Comparison of ENCODE assay signal across 12 cellular contexts in genomic region chr1:207888647-207889046, GRCh38. TPM values are rescaled to one million over a fixed set of nuclear protein-coding genes. Genes with fewer than 3 reads are reported as not detected.
A peak's percentile ranks its signal among the peaks of the same experiment; 100 is the strongest.
DNase-seq lines count a peak whose midpoint lies in the region; FAIRE-seq and TF ChIP-seq lines count a peak whose summit lies in the region.
"Had no signal": no experiment of that assay in that cellular context is flagged by ENCODE, and none has a peak within 500 bp of the region (broad histone marks: within the 10 kb centered on the region; RNA-seq: fewer than 3 reads in every experiment).

No MANE protein-coding gene starts in this region.

- H3K4me3 Mint-ChIP-seq in endodermal cell = no peak overlapping the region
- H3K4me3 Mint-ChIP-seq: activated T-cell treated with anti-CD3 and anti-CD28 coated beads, Interleukin-2, amount 50 U/mL, for 72 hours; neural crest cell had no signal

- TF ChIP-seq RAD21 in liver (IDR thresholded peaks at IDR 0.05) = no peak

- no peak overlapping the region for H3K4me3 ChIP-seq in endodermal cell (ENCODE audit: low read length)
- no peak overlapping the region for H3K4me3 ChIP-seq in liver (ENCODE audit: low read depth in 1 of 3, low read length in 3 of 3)

- no peak overlapping the region for H3K27ac Mint-ChIP-seq in endodermal cell
- H3K27ac Mint-ChIP-seq: activated T-cell treated with anti-CD3 and anti-CD28 coated beads, Interleukin-2, amount 50 U/mL, for 72 hours had no signal

- H3K27ac ChIP-seq in endodermal cell (ENCODE audit: low read depth, low read length) (no peak overlapping the region), liver (ENCODE audit: low read depth in 1 of 2, low read length in 2 of 2) (peak overlapping the region; percentile 8 to 22)

- H3K9ac ChIP-seq in endodermal cell (ENCODE audit: extremely low read depth, low read length, poor library complexity, severe bottlenecking) (no peak overlapping the region), liver (ENCODE audit: low read depth in 1 of 2, low read length in 2 of 2) (no peak overlapping the region)

- no peaks in the 10 kb centered on the region for H3K4me1 ChIP-seq in endodermal cell (ENCODE audit: control insufficient read depth, insufficient read depth, low read length)
- H3K4me1 ChIP-seq in liver (ENCODE audit: control insufficient read depth in 4 of 4, insufficient read depth in 4 of 4, low read length in 3 of 4) = peaks cover 0 to 18% (median 7%) of the 10 kb centered on the region in 4 donors

- H3K36me3 ChIP-seq in endodermal cell (ENCODE audit: control insufficient read depth, insufficient read depth, low read length) = no peaks in the 10 kb centered on the region
- H3K36me3 ChIP-seq in liver (ENCODE audit: control insufficient read depth in 4 of 4, insufficient read depth in 3 of 4, low read depth in 1 of 4, low read length in 3 of 4) = no peaks in the 10 kb centered on the region

- peak; percentile 96 for DNase-seq in LHCN-M2 (ENCODE audit: low read depth)
- peak; percentile 58 for DNase-seq in endodermal cell
- peak; percentile 53 for DNase-seq in urothelium cell line (ENCODE audit: low spot score)
- no peak for DNase-seq in activated naive CD4-positive, alpha-beta T cell treated with anti-CD3 and anti-CD28 coated beads, Interleukin-2, amount 50 U/mL, for 16 hours
- no peak for DNase-seq in Kasumi-1 (lab: John Stamatoyannopoulos, UW)
- no peak for DNase-seq in C1 segment of cervical spinal cord (lab: John Stamatoyannopoulos, UW)
- DNase-seq: activated T-cell treated with anti-CD3 and anti-CD28 coated beads, Interleukin-2, amount 50 U/mL, for 72 hours; cortex of kidney; GDM1; NCI-H2029 had no signal

- H3K4me1 Mint-ChIP-seq in endodermal cell = peaks cover 4% of the 10 kb centered on the region

- H3K9me3 ChIP-seq in endodermal cell (ENCODE audit: control insufficient read depth, low read length) = no peaks in the 10 kb centered on the region
- no peaks in the 10 kb centered on the region for H3K9me3 ChIP-seq in liver (ENCODE audit: control insufficient read depth in 4 of 4, low read length in 3 of 4)

- no peak for FAIRE-seq in urothelium cell line (lab: Jason Lieb, UNC)

- H3K9me3 Mint-ChIP-seq in endodermal cell = no peaks in the 10 kb centered on the region
- H3K9me3 Mint-ChIP-seq: activated T-cell treated with anti-CD3 and anti-CD28 coated beads, Interleukin-2, amount 50 U/mL, for 72 hours; neural crest cell had no signal

- H3K27me3 ChIP-seq in endodermal cell (ENCODE audit: control insufficient read depth, insufficient read depth, low read length, poor library complexity, severe bottlenecking) (peaks cover 13% of the 10 kb centered on the region), liver (ENCODE audit: control insufficient read depth in 4 of 4, insufficient read depth in 4 of 4, low read length in 3 of 4) (no peaks in the 10 kb centered on the region)

- peak; percentile 62 for TF ChIP-seq CTCF in endodermal cell (conservative IDR thresholded peaks at IDR 0.05)
- no peak for TF ChIP-seq CTCF in liver (IDR thresholded peaks at IDR 0.05; ENCODE audit: low read depth, low read length, missing input control)

- H3K27me3 Mint-ChIP-seq in endodermal cell (ENCODE audit: insufficient read depth) = peaks cover 17% of the 10 kb centered on the region

- WGBS in endodermal cell (ENCODE audit: insufficient coverage in 1 of 2, insufficient read length in 1 of 2), 2 experiments = 81 to 93% methylated on average over 4 to 5 of the region's 5 CpGs
- WGBS in liver = 75% methylated on average over 5 of the region's 5 CpGs

- no peaks in the 10 kb centered on the region for H3K36me3 Mint-ChIP-seq in endodermal cell (ENCODE audit: low read depth)

TF ChIP-seq in liver, 16 proteins besides CTCF, POLR2A, EP300 and RAD21:
- no peak for TF ChIP-seq SP1 (IDR thresholded peaks at IDR 0.05)
- no peak for TF ChIP-seq RXRA (IDR thresholded peaks at IDR 0.05)
- TF ChIP-seq JUND (IDR thresholded peaks at IDR 0.05) = no peak
- no peak for TF ChIP-seq HNF4A (conservative IDR thresholded peaks at IDR 0.05)
- TF ChIP-seq FOXA1 (IDR thresholded peaks at IDR 0.05) = no peak

RNA-seq across cellular contexts. Expression of gene CD34, which starts 22.3 kb away (rescaled TPM):
- total RNA-seq in LHCN-M2 (2014; rRNA removed) (1.2 and 2.1 TPM in 2 replicates), endodermal cell (1 to 10 TPM; 1.6 to 6.9 TPM), liver (1 to 10 TPM; 1.5 TPM)
- polyA plus RNA-seq in LHCN-M2 (2012) = 1.8 TPM
- polyA plus RNA-seq in endodermal cell (2013, experiment 1 of 2) = 1.2 TPM
- polyA plus RNA-seq in endodermal cell (2013, experiment 2 of 2) = 0.99 TPM
- 1 to 10 TPM; 2.0 to 4.0 TPM for polyA plus RNA-seq in liver

Comparison
In these comparisons a context has a peak if more than half of its experiments do, and no peak if none do; other contexts are left out.
1. DNase-seq: peak in LHCN-M2 (single experiment), endodermal cell (single experiment) and urothelium cell line (single experiment); none in activated naive CD4-positive, alpha-beta T cell treated with anti-CD3 and anti-CD28 coated beads, Interleukin-2, amount 50 U/mL, for 16 hours (single experiment), Kasumi-1 (0 of 2) and C1 segment of cervical spinal cord (0 of 14).